8 cellular contexts compared by ENCODE assay signal in the genomic region with DNA sequence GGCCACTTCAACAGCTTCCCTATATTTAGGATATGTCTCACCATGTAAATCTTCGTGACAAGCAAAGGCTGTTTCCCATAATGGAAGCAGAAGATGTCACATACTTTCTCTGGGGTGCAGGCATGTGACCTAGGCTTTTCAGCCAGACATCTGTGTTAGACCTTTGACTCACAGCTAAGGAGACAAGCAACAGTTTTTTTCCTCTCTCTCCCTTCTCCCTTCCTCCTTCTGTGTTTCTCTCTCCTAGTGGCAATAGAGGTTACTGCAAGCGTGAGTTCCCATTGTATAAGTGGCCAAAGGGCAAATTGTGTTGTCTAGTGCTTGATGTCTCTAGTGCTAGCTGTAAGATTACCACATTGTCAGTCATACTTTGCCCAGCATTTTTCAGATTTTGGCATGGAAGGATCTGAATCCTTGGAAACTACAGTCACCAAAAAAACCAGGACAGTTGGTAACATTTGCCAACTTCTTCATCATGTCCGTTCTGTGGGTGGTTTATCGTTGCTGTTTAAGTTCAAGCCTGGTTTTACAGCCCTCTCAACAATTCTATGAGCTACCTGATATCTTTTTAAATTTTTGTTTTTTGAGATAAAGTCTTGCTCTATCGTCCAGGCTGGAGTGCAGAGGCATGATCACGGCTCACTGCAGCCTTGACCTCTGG. TPM values are rescaled to one million over a fixed set of nuclear protein-coding genes. Genes with fewer than 3 reads are reported as not detected.
DNase-seq lines count a peak whose midpoint lies in the region; ATAC-seq, FAIRE-seq and TF ChIP-seq lines count a peak whose summit lies in the region.

No MANE protein-coding gene starts in this region.

- no peaks in the 10 kb centered on the region for H3K9me1 ChIP-seq in IMR-90 (ENCODE audit: insufficient read depth, low read length)

- no peak for TF ChIP-seq POLR2A in IMR-90 (IDR thresholded peaks at IDR 0.05; ENCODE audit: low read depth, low read length)

- no peak overlapping the region for H2AK9ac ChIP-seq in IMR-90 (replicated peaks; ENCODE audit: low read depth, low read length, poor library complexity)

- no peak overlapping the region; the same call in 1 of the 2 replicates for H3K4me2 ChIP-seq in IMR-90 (ENCODE audit: low read depth, low read length)

- peak; percentile 11; the same call in 1 of the 2 replicates for TF ChIP-seq RAD21 in IMR-90 (IDR thresholded peaks at IDR 0.05; ENCODE audit: low read length)

- no CpG with 5 or more reads among the region's 6 CpGs for WGBS in IMR-90 (ENCODE audit: extremely low coverage in 2 of 2, insufficient read length in 1 of 2), 2 experiments

- intact Hi-C loops in IMR-90 (cut with micrococcal nuclease) = no loop called here
- intact Hi-C loops in colonic mucosa (cut with DNase I) = no loop called here

- CTCF ChIA-PET in IMR-90 (lab: Yijun Ruan, JAX) = interaction anchor here (0.6 to 1.4 kb wide), 5 partner anchors 10 to 125 kb away, joined by 3 to 6 read pairs (median 3); no protein-coding TSS in a partner anchor

- H3K9ac ChIP-seq in IMR-90 (ENCODE audit: low read depth, low read length) = no peak overlapping the region
- H3K9ac ChIP-seq in colonic mucosa (ENCODE audit: low read depth in 2 of 2, low read length in 2 of 2) = no peak overlapping the region

- H2BK20ac ChIP-seq in IMR-90 (ENCODE audit: low read depth, low read length) = no peak overlapping the region

- no peaks in the 10 kb centered on the region for H4K20me1 ChIP-seq in IMR-90 (ENCODE audit: insufficient read depth, low read length)

- H3K4ac ChIP-seq in IMR-90 (ENCODE audit: low read depth, low read length) = no peak overlapping the region

- in situ Hi-C loops in IMR-90 (cut with MboI; ENCODE audit: low sequenced_read_pairs) = no loop called here

- H4K91ac ChIP-seq in IMR-90 (ENCODE audit: insufficient read depth, low read depth, low read length) = no peak overlapping the region

- no peak overlapping the region for H3K14ac ChIP-seq in IMR-90 (replicated peaks; ENCODE audit: low read depth, low read length)

- H3K18ac ChIP-seq in IMR-90 (ENCODE audit: low read depth, low read length) = no peak overlapping the region

- BruUV-seq in IMR-90 (replicated peaks; lab: Mats Ljungman, UMichigan) = no TSS peak

- peak; percentile 33 for DNase-seq in DMS153 treated with DMSO at 0.1 percent for 48 hours (lab: John Stamatoyannopoulos, UW; ENCODE audit: unreplicated experiment)
- peak; percentile 16 for DNase-seq in GM19238 (ENCODE audit: insufficient read length, low spot score)
- DNase-seq in IMR-90 = peak; percentile 40
- peak; percentile 54 for DNase-seq in RCC 7860 (ENCODE audit: low spot score)
- peak; percentile 50 for DNase-seq in colonic mucosa
- DNase-seq in lung microvascular endothelial cell (ENCODE audit: low read depth in 2 of 2) = peak; percentile 37 to 42
- no peak for DNase-seq in DMS79 (lab: John Stamatoyannopoulos, UW)
- no peak for DNase-seq in occipital lobe (lab: John Stamatoyannopoulos, UW)

- dilution Hi-C loops in IMR-90 (cut with HindIII; ENCODE audit: low sequenced_read_pairs, unreplicated experiment) = no loop called here

- H3K27me3 ChIP-seq in IMR-90 (ENCODE audit: control insufficient read depth, insufficient read depth, low read length) (no peaks in the 10 kb centered on the region; the same call in 1 of the 2 replicates), colonic mucosa (no peaks in the 10 kb centered on the region)

- H2AFZ ChIP-seq in IMR-90 (replicated peaks; ENCODE audit: low read length, poor library complexity) = peak overlapping the region; percentile 40

- no peaks in the 10 kb centered on the region for H3K4me1 ChIP-seq in IMR-90 (ENCODE audit: control insufficient read depth, insufficient read depth, low read length)
- no peaks in the 10 kb centered on the region for H3K4me1 ChIP-seq in colonic mucosa

- no peak overlapping the region for H4K5ac ChIP-seq in IMR-90 (ENCODE audit: low read depth, low read length)

- peak; percentile 84 for ATAC-seq in IMR-90 (ENCODE audit: low read depth)

- no peak overlapping the region for H2BK5ac ChIP-seq in IMR-90 (ENCODE audit: low read depth, low read length, poor library complexity, severe bottlenecking)

- H3K36me3 ChIP-seq in IMR-90 (ENCODE audit: control insufficient read depth, insufficient read depth, low read length) (no peaks in the 10 kb centered on the region), colonic mucosa (no peaks in the 10 kb centered on the region)

- H4K8ac ChIP-seq in IMR-90 (ENCODE audit: low read depth in 2 of 2, low read length in 2 of 2) = no peak overlapping the region

- no peak overlapping the region for H2AK5ac ChIP-seq in IMR-90 (ENCODE audit: low read depth, low read length)

- POLR2A ChIA-PET in IMR-90 (lab: Charles Lee; ENCODE audit: unreplicated experiment) = no interaction called here

- H3K9me3 ChIP-seq in IMR-90 (ENCODE audit: control insufficient read depth, insufficient read depth, low read length) = no peaks in the 10 kb centered on the region
- no peaks in the 10 kb centered on the region for H3K9me3 ChIP-seq in colonic mucosa

- H3K23ac ChIP-seq in IMR-90 (ENCODE audit: low read depth, low read length) = no peak overlapping the region

- H3K4me3 ChIP-seq in IMR-90 (ENCODE audit: insufficient read depth, low read depth, low read length) (no peak overlapping the region), colonic mucosa (no peak overlapping the region)

- H3K79me1 ChIP-seq in IMR-90 (ENCODE audit: low read depth in 1 of 2, low read length in 2 of 2) = no peaks in the 10 kb centered on the region

- peak; percentile 48 for FAIRE-seq in RCC 7860 (lab: Jason Lieb, UNC)

- no peak overlapping the region for H3K56ac ChIP-seq in IMR-90 (ENCODE audit: extremely low read depth, insufficient read depth, low read length)

- no peak overlapping the region for H2BK15ac ChIP-seq in IMR-90 (ENCODE audit: low read depth, low read length)

- no peak overlapping the region for H3K27ac ChIP-seq in IMR-90 (ENCODE audit: insufficient read depth, low read length)
- no peak overlapping the region for H3K27ac ChIP-seq in colonic mucosa

- TF ChIP-seq CTCF in IMR-90 (conservative IDR thresholded peaks at IDR 0.05; ENCODE audit: low read depth, low read length) = peak; percentile 47
- TF ChIP-seq CTCF in colonic mucosa (IDR thresholded peaks at IDR 0.05) = peak; percentile 67

- H2BK120ac ChIP-seq in IMR-90 (ENCODE audit: low read depth, low read length) = no peak overlapping the region

TF ChIP-seq in IMR-90, 13 proteins besides CTCF, POLR2A, EP300 and RAD21:
- TF ChIP-seq CEBPB (IDR thresholded peaks at IDR 0.05; ENCODE audit: low read depth, low read length) = no peak
- TF ChIP-seq, protein P1, sequence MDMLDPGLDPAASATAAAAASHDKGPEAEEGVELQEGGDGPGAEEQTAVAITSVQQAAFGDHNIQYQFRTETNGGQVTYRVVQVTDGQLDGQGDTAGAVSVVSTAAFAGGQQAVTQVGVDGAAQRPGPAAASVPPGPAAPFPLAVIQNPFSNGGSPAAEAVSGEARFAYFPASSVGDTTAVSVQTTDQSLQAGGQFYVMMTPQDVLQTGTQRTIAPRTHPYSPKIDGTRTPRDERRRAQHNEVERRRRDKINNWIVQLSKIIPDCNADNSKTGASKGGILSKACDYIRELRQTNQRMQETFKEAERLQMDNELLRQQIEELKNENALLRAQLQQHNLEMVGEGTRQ (IDR thresholded peaks at IDR 0.05; ENCODE audit: low read depth, low read length) = no peak
- TF ChIP-seq MAZ (IDR thresholded peaks at IDR 0.05; ENCODE audit: borderline replicate concordance, low read depth, low read length) = no peak
- TF ChIP-seq RFX5 (IDR thresholded peaks at IDR 0.05; ENCODE audit: low read depth, low read length) = peak; percentile 54

RNA-seq across cellular contexts. Expression of a gene that starts 44.4 kb away (rescaled TPM):
- total RNA-seq in IMR-90 (2012; rRNA removed) = 26.7 and 35.0 TPM in 2 replicates
- 7.9 and 9.1 TPM in 2 replicates for polyA plus RNA-seq in IMR-90 (2012; rRNA removed)
- polyA plus RNA-seq in IMR-90 (2012; cell fraction: cytosol; rRNA removed) = 1.9 and 2.9 TPM in 2 replicates
- 1.1 and 7.6 TPM in 2 replicates for polyA plus RNA-seq in IMR-90 (2012; cell fraction: nucleus; rRNA removed; ENCODE audit: low replicate concordance)
- total RNA-seq in colonic mucosa = 10 to 100 TPM; 50.3 to 87.0 TPM
- 17.9 and 27.0 TPM in 2 replicates for total RNA-seq in lung microvascular endothelial cell
- 145 TPM for total RNA-seq in occipital lobe

Comparison
In these comparisons a context has a peak if more than half of its experiments do, and no peak if none do; other contexts are left out.
1. DNase-seq: peak in DMS153 treated with DMSO at 0.1 percent for 48 hours (single experiment), GM19238 (single experiment), IMR-90 (single experiment), RCC 7860 (single experiment), colonic mucosa (single experiment) and lung microvascular endothelial cell (2 of 2); none in DMS79 (single experiment) and occipital lobe (single experiment).